In genomic region chr7:36014961-36015360, GRCh38 we compare ENCODE assay signal across 16 cellular contexts.
DNase-seq lines count a peak whose midpoint lies in the region; ATAC-seq and TF ChIP-seq lines count a peak whose summit lies in the region.
"Had no signal": no experiment of that assay in that cellular context is flagged by ENCODE, and none has a peak within 500 bp of the region (broad histone marks: within the 10 kb centered on the region; RNA-seq: fewer than 3 reads in every experiment).

No MANE protein-coding gene starts in this region.

- no peak overlapping the region for H2AFZ ChIP-seq in IMR-90 (replicated peaks; ENCODE audit: low read length, poor library complexity)
- H2AFZ ChIP-seq in mesenchymal stem cell (ENCODE audit: low read depth, low read length): no peak overlapping the region
- H2AFZ ChIP-seq: GM23248 had no signal

- H2BK15ac ChIP-seq in IMR-90 (ENCODE audit: low read depth, low read length) (peak overlapping the region; percentile 9; the same call in 1 of the 3 replicates), mesenchymal stem cell (ENCODE audit: low read depth, poor library complexity, severe bottlenecking) (peak overlapping the region; percentile 40)

- H2BK120ac ChIP-seq in IMR-90 (ENCODE audit: low read depth, low read length) (peak overlapping the region; percentile 44), mesenchymal stem cell (ENCODE audit: low read depth, low read length) (no peak overlapping the region)

- peaks cover 6% of the 10 kb centered on the region for H3K4me1 Mint-ChIP-seq in T-helper 17 cell
- H3K4me1 Mint-ChIP-seq: B cell; CD4-positive, CD25-positive, alpha-beta regulatory T cell had no signal

- H4K91ac ChIP-seq in IMR-90 (ENCODE audit: insufficient read depth, low read depth, low read length) (peak overlapping the region; percentile 51), mesenchymal stem cell (ENCODE audit: low read length) (no peak overlapping the region)

- peak overlapping the region; percentile 3 for H3K27ac Mint-ChIP-seq in T-helper 17 cell
- H3K27ac Mint-ChIP-seq: B cell; CD4-positive, CD25-positive, alpha-beta regulatory T cell; CD8-positive, alpha-beta T cell had no signal

- DNase-seq in IMR-90 (no peak), T-helper 17 cell (no peak), mesenchymal stem cell (no peak), vagina (ENCODE audit: extremely low spot score in 2 of 2) (peak; percentile 69 to 87), omental fat pad (ENCODE audit: low spot score) (no peak)
- DNase-seq: Caco-2; CD4-positive, CD25-positive, alpha-beta regulatory T cell; CD8-positive, alpha-beta T cell; DMS153; DND-41; H7 had no signal

- no peak overlapping the region for H2AK9ac ChIP-seq in IMR-90 (replicated peaks; ENCODE audit: low read depth, low read length, poor library complexity)

- H3K79me1 ChIP-seq in IMR-90 (ENCODE audit: low read depth in 1 of 2, low read length in 2 of 2) (no peaks in the 10 kb centered on the region), mesenchymal stem cell (replicated peaks; ENCODE audit: low read length, poor library complexity, severe bottlenecking) (no peaks in the 10 kb centered on the region)

- no peak for ATAC-seq in IMR-90 (ENCODE audit: low read depth)
- no peak for ATAC-seq in T-helper 17 cell
- no peak for ATAC-seq in GM18517 (IDR thresholded peaks at IDR 0.05; ENCODE audit: unreplicated experiment)
- no peak for ATAC-seq in omental fat pad (ENCODE audit: low FRiP score)
- ATAC-seq: CD8-positive, alpha-beta T cell had no signal

- TF ChIP-seq CTCF in IMR-90 (conservative IDR thresholded peaks at IDR 0.05; ENCODE audit: low read depth, low read length): no peak
- TF ChIP-seq CTCF in vagina (IDR thresholded peaks at IDR 0.05): no peak
- TF ChIP-seq CTCF in omental fat pad (IDR thresholded peaks at IDR 0.05): no peak

- TF ChIP-seq POLR2A in IMR-90 (IDR thresholded peaks at IDR 0.05; ENCODE audit: low read depth, low read length): no peak
- no peak for TF ChIP-seq POLR2A in vagina (IDR thresholded peaks at IDR 0.05)

- no peak overlapping the region for H3K56ac ChIP-seq in IMR-90 (ENCODE audit: extremely low read depth, insufficient read depth, low read length)

- H3K18ac ChIP-seq in IMR-90 (ENCODE audit: low read depth, low read length) (no peak overlapping the region), mesenchymal stem cell (ENCODE audit: low read depth in 1 of 2, low read length in 2 of 2) (no peak overlapping the region)

- H2AK5ac ChIP-seq in IMR-90 (ENCODE audit: low read depth, low read length) (peak overlapping the region; percentile 54; the same call in 1 of the 2 replicates), mesenchymal stem cell (ENCODE audit: low read length, severe bottlenecking) (peak overlapping the region; percentile 43)

- no peak overlapping the region for H2BK12ac ChIP-seq in mesenchymal stem cell (ENCODE audit: low read length in 2 of 2)

- intact Hi-C loops in IMR-90 (cut with micrococcal nuclease): no loop called here
- intact Hi-C loops in vagina (cut with DNase I): no loop called here

- no TSS peak for BruUV-seq in IMR-90 (replicated peaks; lab: Mats Ljungman, UMichigan)

- H3K27me3 ChIP-seq in IMR-90 (ENCODE audit: control insufficient read depth, insufficient read depth, low read length): peaks cover 6% of the 10 kb centered on the region
- H3K27me3 ChIP-seq in mesenchymal stem cell (ENCODE audit: control insufficient read depth in 1 of 2, insufficient read depth in 1 of 2, low read length in 2 of 2): peaks cover 0 to 5% of the 10 kb centered on the region in 2 experiments
- no peaks in the 10 kb centered on the region for H3K27me3 ChIP-seq in vagina
- H3K27me3 ChIP-seq: BLaER1 had no signal

- no peaks in the 10 kb centered on the region for H3K36me3 Mint-ChIP-seq in T-helper 17 cell (ENCODE audit: low read depth)
- H3K36me3 Mint-ChIP-seq: CD4-positive, CD25-positive, alpha-beta regulatory T cell; CD8-positive, alpha-beta T cell had no signal

- H3K4ac ChIP-seq in IMR-90 (ENCODE audit: low read depth, low read length) (peak overlapping the region; percentile 51), mesenchymal stem cell (ENCODE audit: low read depth in 1 of 2, low read length in 2 of 2) (no peak overlapping the region)

- peaks cover 3% of the 10 kb centered on the region; the same call in 1 of the 2 replicates for H3K9me3 ChIP-seq in IMR-90 (ENCODE audit: control insufficient read depth, insufficient read depth, low read length)
- H3K9me3 ChIP-seq in T-helper 17 cell (ENCODE audit: control insufficient read depth, low read length, poor library complexity, severe bottlenecking): no peaks in the 10 kb centered on the region
- H3K9me3 ChIP-seq in mesenchymal stem cell (ENCODE audit: control insufficient read depth, low read length): no peaks in the 10 kb centered on the region
- no peaks in the 10 kb centered on the region for H3K9me3 ChIP-seq in vagina
- H3K9me3 ChIP-seq: BLaER1, Caco-2 had no signal

- H3K27me3 Mint-ChIP-seq in T-helper 17 cell: peaks cover 10% of the 10 kb centered on the region

- H3K36me3 ChIP-seq in IMR-90 (ENCODE audit: control insufficient read depth, insufficient read depth, low read length): no peaks in the 10 kb centered on the region
- no peaks in the 10 kb centered on the region for H3K36me3 ChIP-seq in mesenchymal stem cell (ENCODE audit: control insufficient read depth in 1 of 2, insufficient read depth in 2 of 2, low read depth in 1 of 2, low read length in 2 of 2)
- no peaks in the 10 kb centered on the region for H3K36me3 ChIP-seq in vagina
- H3K36me3 ChIP-seq: BLaER1 had no signal

- H2BK20ac ChIP-seq in IMR-90 (ENCODE audit: low read depth, low read length): no peak overlapping the region; the same call in 1 of the 2 replicates

- dilution Hi-C loops in IMR-90 (cut with HindIII; ENCODE audit: low sequenced_read_pairs, unreplicated experiment): no loop called here

- H4K20me1 ChIP-seq in IMR-90 (ENCODE audit: insufficient read depth, low read length): no peaks in the 10 kb centered on the region
- H4K20me1 ChIP-seq: BLaER1 had no signal

- 100% methylated on average over 1 of the region's 9 CpGs; no CpG with 5 or more reads in 1 of the 2 experiments for WGBS in IMR-90 (ENCODE audit: extremely low coverage in 2 of 2, insufficient read length in 1 of 2), 2 experiments
- 95% methylated on average over 9 of the region's 9 CpGs for WGBS in mesenchymal stem cell

- CTCF ChIA-PET in IMR-90 (lab: Yijun Ruan, JAX): no interaction called here

- H3K14ac ChIP-seq in IMR-90 (replicated peaks; ENCODE audit: low read depth, low read length) (no peak overlapping the region), mesenchymal stem cell (ENCODE audit: low read length in 2 of 2) (no peak overlapping the region)

- H3K4me2 ChIP-seq in IMR-90 (ENCODE audit: low read depth, low read length) (no peak overlapping the region), mesenchymal stem cell (ENCODE audit: low read length, poor library complexity, severe bottlenecking) (no peak overlapping the region)
- H3K4me2 ChIP-seq: BLaER1 had no signal

- H3K27ac ChIP-seq in IMR-90 (ENCODE audit: insufficient read depth, low read length) (no peak overlapping the region), mesenchymal stem cell (ENCODE audit: low read length, poor library complexity, severe bottlenecking) (no peak overlapping the region), vagina (no peak overlapping the region)
- H3K27ac ChIP-seq: BLaER1, C4-2B, GM23248 had no signal

- no peak for TF ChIP-seq RAD21 in IMR-90 (IDR thresholded peaks at IDR 0.05; ENCODE audit: low read length)

- H3K9me1 ChIP-seq in IMR-90 (ENCODE audit: insufficient read depth, low read length): peaks cover 2% of the 10 kb centered on the region; the same call in 1 of the 2 replicates

- H3K4me3 ChIP-seq in IMR-90 (ENCODE audit: insufficient read depth, low read depth, low read length): no peak overlapping the region
- no peak overlapping the region for H3K4me3 ChIP-seq in mesenchymal stem cell (ENCODE audit: insufficient read depth in 1 of 2, low read depth in 1 of 2, low read length in 2 of 2)
- H3K4me3 ChIP-seq in vagina: no peak overlapping the region
- H3K4me3 ChIP-seq: BLaER1, GM23248 had no signal

- H4K8ac ChIP-seq in IMR-90 (ENCODE audit: low read depth in 2 of 2, low read length in 2 of 2): no peak overlapping the region
- H4K8ac ChIP-seq in mesenchymal stem cell (ENCODE audit: low read length): no peak overlapping the region

- H3K23ac ChIP-seq in IMR-90 (ENCODE audit: low read depth, low read length) (no peak overlapping the region), mesenchymal stem cell (ENCODE audit: low read length in 2 of 2) (no peak overlapping the region)

- no peak overlapping the region for H3K4me3 Mint-ChIP-seq in T-helper 17 cell
- H3K4me3 Mint-ChIP-seq: B cell; CD4-positive, CD25-positive, alpha-beta regulatory T cell; CD8-positive, alpha-beta T cell had no signal

- H3K4me1 ChIP-seq in IMR-90 (ENCODE audit: control insufficient read depth, insufficient read depth, low read length) (peaks cover 8% of the 10 kb centered on the region), mesenchymal stem cell (ENCODE audit: control insufficient read depth, insufficient read depth, low read depth, low read length) (peaks cover 13% of the 10 kb centered on the region), vagina (no peaks in the 10 kb centered on the region)
- H3K4me1 ChIP-seq: BLaER1, Caco-2 had no signal

- H3K9ac ChIP-seq in IMR-90 (ENCODE audit: low read depth, low read length): no peak overlapping the region
- H3K9ac ChIP-seq in mesenchymal stem cell (ENCODE audit: low read length): no peak overlapping the region
- H3K9ac ChIP-seq: BLaER1, GM23248 had no signal

- H2BK5ac ChIP-seq in IMR-90 (ENCODE audit: low read depth, low read length, poor library complexity, severe bottlenecking) (no peak overlapping the region), mesenchymal stem cell (ENCODE audit: low read depth, low read length, poor library complexity, severe bottlenecking) (no peak overlapping the region)

- H4K5ac ChIP-seq in IMR-90 (ENCODE audit: low read depth, low read length): no peak overlapping the region

- in situ Hi-C loops in IMR-90 (cut with MboI; ENCODE audit: low sequenced_read_pairs): no loop called here

- POLR2A ChIA-PET in IMR-90 (lab: Charles Lee; ENCODE audit: unreplicated experiment): no interaction called here

TF ChIP-seq in IMR-90, 13 proteins besides CTCF, POLR2A, EP300 and RAD21 (continues in another document):
- no peak for TF ChIP-seq USF2 (IDR thresholded peaks at IDR 0.05; ENCODE audit: low read depth, low read length)
- no peak for TF ChIP-seq BHLHE40 (IDR thresholded peaks at IDR 0.05; ENCODE audit: low read depth, low read length)
- no peak for TF ChIP-seq CEBPB (IDR thresholded peaks at IDR 0.05; ENCODE audit: low read depth, low read length)
- no peak for TF ChIP-seq NFE2L2 (IDR thresholded peaks at IDR 0.05; ENCODE audit: low read depth, low read length)
- no peak for TF ChIP-seq RCOR1 (IDR thresholded peaks at IDR 0.05; ENCODE audit: insufficient replicate concordance, low read length)
- no peak for TF ChIP-seq SMC3 (IDR thresholded peaks at IDR 0.05; ENCODE audit: low read depth, low read length)

Comparison
In these comparisons a context has a peak if more than half of its experiments do, and no peak if none do; other contexts are left out.
1. DNase-seq: peak in vagina (2 of 2); none in IMR-90 (single experiment), T-helper 17 cell (0 of 3), mesenchymal stem cell (single experiment) and omental fat pad (single experiment).